In genomic region chr2:17976871-17977746, GRCh38 we compare ENCODE assay signal across 12 cellular contexts.
DNase-seq lines count a peak whose midpoint lies in the region; ATAC-seq and TF ChIP-seq lines count a peak whose summit lies in the region.
"Had no signal": no experiment of that assay in that cellular context is flagged by ENCODE, and none has a peak within 500 bp of the region (broad histone marks: within the 10 kb centered on the region; RNA-seq: fewer than 3 reads in every experiment).

No MANE protein-coding gene starts in this region.

- H3K36me3 ChIP-seq in liver (ENCODE audit: control insufficient read depth in 4 of 4, insufficient read depth in 3 of 4, low read depth in 1 of 4, low read length in 3 of 4) (no peaks in the 10 kb centered on the region), right lobe of liver (no peaks in the 10 kb centered on the region), mucosa of descending colon (ENCODE audit: low read depth) (no peaks in the 10 kb centered on the region)
- H3K36me3 ChIP-seq: prostate gland had no signal

- H3K4me1 ChIP-seq in liver (ENCODE audit: control insufficient read depth in 4 of 4, insufficient read depth in 4 of 4, low read length in 3 of 4) (no peaks in the 10 kb centered on the region), right lobe of liver (no peaks in the 10 kb centered on the region), mucosa of descending colon (ENCODE audit: low read depth) (no peaks in the 10 kb centered on the region)
- H3K4me1 ChIP-seq: prostate gland had no signal

- no peak for TF ChIP-seq POLR2A in right lobe of liver (IDR thresholded peaks at IDR 0.05)

- H3K27ac ChIP-seq in liver (ENCODE audit: low read depth in 1 of 2, low read length in 2 of 2): no peak overlapping the region
- no peak overlapping the region for H3K27ac ChIP-seq in right lobe of liver
- H3K27ac ChIP-seq in epithelial cell of prostate: no peak overlapping the region

- H3K9ac ChIP-seq in liver (ENCODE audit: low read depth in 1 of 2, low read length in 2 of 2): no peak overlapping the region

- no peak for TF ChIP-seq RAD21 in liver (IDR thresholded peaks at IDR 0.05)

- WGBS in liver: 76% methylated on average over 6 of the region's 6 CpGs
- 64% methylated on average over 6 of the region's 6 CpGs for WGBS in right lobe of liver (ENCODE audit: insufficient coverage, low coverage, low lambda C conversion rate, missing lambda C conversion rate)

- no peaks in the 10 kb centered on the region for H3K9me3 ChIP-seq in liver (ENCODE audit: control insufficient read depth in 4 of 4, low read length in 3 of 4)
- H3K9me3 ChIP-seq in right lobe of liver: no peaks in the 10 kb centered on the region
- H3K9me3 ChIP-seq in mucosa of descending colon: no peaks in the 10 kb centered on the region
- H3K9me3 ChIP-seq: prostate gland had no signal

- TF ChIP-seq CTCF in liver (IDR thresholded peaks at IDR 0.05; ENCODE audit: low read depth, low read length, missing input control): no peak
- no peak for TF ChIP-seq CTCF in right lobe of liver (IDR thresholded peaks at IDR 0.05)
- no peak for TF ChIP-seq CTCF in mucosa of descending colon (IDR thresholded peaks at IDR 0.05)

- intact Hi-C loops in right lobe of liver (cut with DNase I) (no loop called here), mucosa of descending colon (cut with DNase I, micrococcal nuclease) (no loop called here)

- no peak for DNase-seq in right lobe of liver
- peak; percentile 16 for DNase-seq in epithelial cell of prostate (ENCODE audit: low read depth, low spot score)
- DNase-seq in mucosa of descending colon: peak in 1 of 3 donors; percentile 9
- no peak for DNase-seq in effector CD4-positive, alpha-beta T cell
- DNase-seq: 8988T, glutamatergic neuron had no signal

- H3K4me3 ChIP-seq in liver (ENCODE audit: low read depth in 1 of 3, low read length in 3 of 3) (no peak overlapping the region), right lobe of liver (no peak overlapping the region), mucosa of descending colon (no peak overlapping the region)
- H3K4me3 ChIP-seq: prostate gland had no signal

- ATAC-seq in right lobe of liver (no peak), mucosa of descending colon (peak; percentile 67), GM18517 (IDR thresholded peaks at IDR 0.05; ENCODE audit: unreplicated experiment) (no peak), HG03354 (IDR thresholded peaks at IDR 0.05; ENCODE audit: poor library complexity, severe bottlenecking, unreplicated experiment) (no peak)
- no peak for ATAC-seq in activated CD4-positive, CD25-positive, alpha-beta regulatory T cell treated with anti-CD3 and anti-CD28 coated beads, Interleukin-2, amount 50 U/mL, for 24 hours
- ATAC-seq: stimulated activated memory B cell treated with anti-CD40 and anti-IgM and Interleukin-4, amounts not matched to agents 10 μg/mL and 1 μg/mL and 100 μg/mL, for 72 hours had no signal

- H3K27me3 ChIP-seq in liver (ENCODE audit: control insufficient read depth in 4 of 4, insufficient read depth in 4 of 4, low read length in 3 of 4): no peaks in the 10 kb centered on the region
- no peaks in the 10 kb centered on the region for H3K27me3 ChIP-seq in right lobe of liver

TF ChIP-seq in liver, 16 proteins besides CTCF, POLR2A, EP300 and RAD21:
- TF ChIP-seq NR2F2 (IDR thresholded peaks at IDR 0.05): peak; percentile 82
- TF ChIP-seq, protein P1, sequence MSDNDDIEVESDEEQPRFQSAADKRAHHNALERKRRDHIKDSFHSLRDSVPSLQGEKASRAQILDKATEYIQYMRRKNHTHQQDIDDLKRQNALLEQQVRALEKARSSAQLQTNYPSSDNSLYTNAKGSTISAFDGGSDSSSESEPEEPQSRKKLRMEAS (IDR thresholded peaks at IDR 0.05): no peak
